8 cellular contexts compared by ENCODE assay signal in the genomic region with DNA sequence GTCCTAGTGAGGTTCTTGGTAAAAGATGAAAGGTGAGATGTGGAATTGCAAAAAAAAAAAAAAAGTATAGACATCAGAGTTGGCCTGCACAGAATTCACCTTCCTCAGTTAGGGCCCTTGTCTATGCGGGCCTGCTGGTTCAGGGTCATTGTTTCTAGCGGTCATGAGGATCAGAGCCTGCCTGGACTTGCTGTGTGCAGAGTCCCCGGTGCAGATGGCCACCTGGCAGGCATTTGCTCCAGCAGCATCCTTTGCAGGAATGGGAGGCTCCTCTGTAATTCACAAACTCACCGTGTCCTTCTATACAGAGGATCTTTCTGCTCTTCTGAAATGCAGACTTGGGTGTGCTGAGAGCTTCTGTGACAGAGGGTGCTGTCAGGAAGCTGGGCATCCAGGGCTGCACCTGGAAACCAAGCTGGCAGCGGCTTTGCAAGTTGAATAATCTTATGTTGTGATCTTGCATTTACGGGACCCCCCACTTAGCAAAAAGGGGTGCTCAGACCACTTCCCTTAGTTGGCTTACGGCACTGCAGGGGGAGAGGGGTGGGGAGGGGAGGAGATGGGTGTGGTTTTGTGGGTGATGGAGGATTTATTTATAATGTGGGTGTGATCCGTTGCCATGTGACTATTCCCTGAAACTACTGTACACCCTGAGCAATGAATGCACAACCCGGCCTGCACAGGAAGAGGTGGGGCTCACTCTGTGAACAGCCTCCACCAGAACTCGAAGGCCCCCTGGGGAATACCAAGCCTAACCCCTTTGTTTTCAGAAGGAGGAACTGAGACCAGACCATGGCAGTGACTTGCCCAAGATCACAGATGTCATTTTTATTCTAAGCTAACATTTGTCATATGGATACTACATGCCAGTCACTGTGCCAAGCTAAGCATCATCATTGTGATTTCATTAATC.
DNase-seq lines count a peak whose midpoint lies in the region; ATAC-seq and TF ChIP-seq lines count a peak whose summit lies in the region.

No MANE protein-coding gene starts in this region.

- TF ChIP-seq CTCF in brain microvascular endothelial cell (IDR thresholded peaks at IDR 0.05; ENCODE audit: low read depth, low read length, missing control alignments): no peak

- no peak overlapping the region for H3K4me3 ChIP-seq in brain microvascular endothelial cell (ENCODE audit: low read depth, low read length)

- peak; percentile 96 for ATAC-seq in HG03066 (IDR thresholded peaks at IDR 0.05; ENCODE audit: low read depth, unreplicated experiment)

- DNase-seq in activated gamma-delta T cell treated with Interleukin-2 at 50 U/mL for 16 hours (peak; percentile 60), activated gamma-delta T cell (lab: John Stamatoyannopoulos, UW) (no peak), RPMI8226 (peak; percentile 87), brain microvascular endothelial cell (no peak), cortex of kidney (lab: John Stamatoyannopoulos, UW) (no peak)
- peak; percentile 35 for DNase-seq in activated gamma-delta T cell treated with anti-CD3 and anti-CD28 coated beads, Interleukin-2, amount 50 U/mL, for 16 hours (ENCODE audit: low read depth)
- peak; percentile 24 to 34 for DNase-seq in stimulated activated CD4-positive, alpha-beta T cell treated with anti-CD3 and anti-CD28 coated beads, Interleukin-4, amount 100 ng/mL, for 4 hours

- H3K27me3 ChIP-seq in brain microvascular endothelial cell (replicated peaks): no peaks in the 10 kb centered on the region

- in situ Hi-C loops in brain microvascular endothelial cell (cut with HindIII; ENCODE audit: low pct_ligation_motif_present, low sequenced_read_pairs): no loop called here

- no peaks in the 10 kb centered on the region for H3K36me3 ChIP-seq in brain microvascular endothelial cell (replicated peaks)

- no peak overlapping the region for H3K27ac ChIP-seq in brain microvascular endothelial cell

Comparison
In these comparisons a context has a peak if more than half of its experiments do, and no peak if none do; other contexts are left out.
1. DNase-seq: peak in activated gamma-delta T cell treated with Interleukin-2 at 50 U/mL for 16 hours (single experiment), RPMI8226 (single experiment), activated gamma-delta T cell treated with anti-CD3 and anti-CD28 coated beads, Interleukin-2, amount 50 U/mL, for 16 hours (single experiment) and stimulated activated CD4-positive, alpha-beta T cell treated with anti-CD3 and anti-CD28 coated beads, Interleukin-4, amount 100 ng/mL, for 4 hours (2 of 2); none in activated gamma-delta T cell (single experiment), brain microvascular endothelial cell (single experiment) and cortex of kidney (single experiment).